Comparison of ENCODE assay signal across 8 cellular contexts in genomic region chr12:119020377-119021360, GRCh38. TPM values are rescaled to one million over a fixed set of nuclear protein-coding genes. Genes with fewer than 3 reads are reported as not detected.
A peak's percentile ranks its signal among the peaks of the same experiment; 100 is the strongest.
DNase-seq lines count a peak whose midpoint lies in the region; ATAC-seq, FAIRE-seq and TF ChIP-seq lines count a peak whose summit lies in the region.
"Had no signal": no experiment of that assay in that cellular context is flagged by ENCODE, and none has a peak within 500 bp of the region (broad histone marks: within the 10 kb centered on the region; RNA-seq: fewer than 3 reads in every experiment).

No MANE protein-coding gene starts in this region.

- H3K36me3 ChIP-seq in ES-I3 (ENCODE audit: insufficient read depth, low read length) (no peaks in the 10 kb centered on the region), WERI-Rb-1 (peaks cover 28% of the 10 kb centered on the region), lower lobe of right lung (no peaks in the 10 kb centered on the region)
- no peaks in the 10 kb centered on the region for H3K36me3 ChIP-seq in CD8-positive, alpha-beta T cell (ENCODE audit: insufficient read depth, low read length)
- H3K36me3 ChIP-seq: esophagus squamous epithelium had no signal

- H3K4me1 ChIP-seq in ES-I3 (ENCODE audit: insufficient read depth, low read length), result peaks cover 22% of the 10 kb centered on the region
- no peaks in the 10 kb centered on the region for H3K4me1 ChIP-seq in lower lobe of right lung
- no peaks in the 10 kb centered on the region for H3K4me1 ChIP-seq in CD8-positive, alpha-beta T cell (ENCODE audit: insufficient read depth, low read length)
- H3K4me1 ChIP-seq: esophagus squamous epithelium had no signal

- no peaks in the 10 kb centered on the region for H3K4me1 Mint-ChIP-seq in HFFc6 (ENCODE audit: low read depth)
- no peaks in the 10 kb centered on the region for H3K4me1 Mint-ChIP-seq in CD8-positive, alpha-beta T cell (ENCODE audit: low read depth)

- H3K27me3 ChIP-seq in WERI-Rb-1 (ENCODE audit: insufficient read depth, low read depth, severe bottlenecking) (no peaks in the 10 kb centered on the region), lower lobe of right lung (ENCODE audit: low read depth) (peaks cover 4% of the 10 kb centered on the region)
- H3K27me3 ChIP-seq in CD8-positive, alpha-beta T cell (ENCODE audit: insufficient read depth, low read length), result no peaks in the 10 kb centered on the region

- H3K36me3 Mint-ChIP-seq in HFFc6 (ENCODE audit: low read depth), result no peaks in the 10 kb centered on the region; the same call in 1 of the 2 replicates
- no peaks in the 10 kb centered on the region for H3K36me3 Mint-ChIP-seq in CD8-positive, alpha-beta T cell

- peak; percentile 34; the same call in 1 of the 2 replicates for TF ChIP-seq CTCF in HFFc6 (IDR thresholded peaks at IDR 0.05)
- peak; percentile 96 for TF ChIP-seq CTCF in WERI-Rb-1 (IDR thresholded peaks at IDR 0.05; ENCODE audit: low read depth, low read length)
- TF ChIP-seq CTCF in lower lobe of right lung (IDR thresholded peaks at IDR 0.05), result peak; percentile 48
- TF ChIP-seq CTCF in CD8-positive, alpha-beta T cell (IDR thresholded peaks at IDR 0.05), result no peak

- H3K27ac ChIP-seq in WERI-Rb-1 (peak overlapping the region; percentile 81), lower lobe of right lung (no peak overlapping the region)
- no peak overlapping the region for H3K27ac ChIP-seq in CD8-positive, alpha-beta T cell (ENCODE audit: low read depth, low read length)
- H3K27ac ChIP-seq: esophagus squamous epithelium had no signal

- H3K9me3 Mint-ChIP-seq in HFFc6, result peaks cover 66% of the 10 kb centered on the region
- H3K9me3 Mint-ChIP-seq in CD8-positive, alpha-beta T cell, result peaks cover 7% of the 10 kb centered on the region

- no peak overlapping the region for H3K27ac Mint-ChIP-seq in HFFc6
- no peak overlapping the region for H3K27ac Mint-ChIP-seq in CD8-positive, alpha-beta T cell

- DNase-seq in HFFc6 (no peak), WERI-Rb-1 (peak; percentile 91), lower lobe of right lung (peak; percentile 74), GM12892 (ENCODE audit: insufficient read length) (no peak)
- no peak for DNase-seq in CD8-positive, alpha-beta T cell
- DNase-seq: esophagus squamous epithelium had no signal

- peak overlapping the region; percentile 23; the same call in 1 of the 2 replicates for H3K9ac ChIP-seq in ES-I3 (ENCODE audit: low read depth, low read length)

- H3K4me3 Mint-ChIP-seq in HFFc6, result no peak overlapping the region
- no peak overlapping the region for H3K4me3 Mint-ChIP-seq in CD8-positive, alpha-beta T cell

- CTCF ChIA-PET in CD8-positive, alpha-beta T cell (lab: Charles Lee), result no interaction called here

- FAIRE-seq in GM12892 (lab: Jason Lieb, UNC), result no peak

- H3K9me3 ChIP-seq in ES-I3 (ENCODE audit: control insufficient read depth, insufficient read depth, low read length) (no peaks in the 10 kb centered on the region), WERI-Rb-1 (ENCODE audit: severe bottlenecking) (no peaks in the 10 kb centered on the region), lower lobe of right lung (no peaks in the 10 kb centered on the region)
- H3K9me3 ChIP-seq in CD8-positive, alpha-beta T cell (ENCODE audit: low read length), result no peaks in the 10 kb centered on the region
- H3K9me3 ChIP-seq: esophagus squamous epithelium had no signal

- ATAC-seq in lower lobe of right lung (peak; percentile 57 to 65), HG03521 (IDR thresholded peaks at IDR 0.05; ENCODE audit: unreplicated experiment) (no peak)
- no peak for ATAC-seq in CD8-positive, alpha-beta T cell

- TF ChIP-seq POLR2A in GM12892 (IDR thresholded peaks at IDR 0.05; ENCODE audit: low read depth, low read length), result no peak

- peaks cover 2% of the 10 kb centered on the region for H3K27me3 Mint-ChIP-seq in HFFc6 (ENCODE audit: insufficient read depth)
- H3K27me3 Mint-ChIP-seq in CD8-positive, alpha-beta T cell (ENCODE audit: low read depth), result peaks cover 15% of the 10 kb centered on the region

- POLR2A ChIA-PET in CD8-positive, alpha-beta T cell (lab: Charles Lee), result no interaction called here

- intact Hi-C loops in lower lobe of right lung (cut with DNase I), result no loop called here
- intact Hi-C loops in CD8-positive, alpha-beta T cell (cut with DNase I, micrococcal nuclease), result no loop called here

- no peak overlapping the region for H3K4me3 ChIP-seq in WERI-Rb-1 (ENCODE audit: low read depth, low read length)
- no peak overlapping the region for H3K4me3 ChIP-seq in lower lobe of right lung
- H3K4me3 ChIP-seq in CD8-positive, alpha-beta T cell (ENCODE audit: low read depth, low read length), result no peak overlapping the region
- H3K4me3 ChIP-seq: esophagus squamous epithelium had no signal

RNA-seq across cellular contexts. Expression of gene SRRM4, which starts 39.3 kb away (rescaled TPM):
- total RNA-seq in HFFc6 (2021; fragmentation: NEBNext Ultra II Directional; extraction: Animal tissue kit (Norgen Biotek cat#: 25700)), result not detected
- not detected for total RNA-seq in lower lobe of right lung
- not detected for total RNA-seq in CD8-positive, alpha-beta T cell
- not detected for polyA plus RNA-seq in GM12892 (2012; ENCODE audit: missing spikeins)
- total RNA-seq: esophagus squamous epithelium had no signal

Comparison
In these comparisons a context has a peak if more than half of its experiments do, and no peak if none do; other contexts are left out.
1. DNase-seq: peak in WERI-Rb-1 (single experiment) and lower lobe of right lung (single experiment); none in HFFc6 (single experiment), CD8-positive, alpha-beta T cell (0 of 7) and GM12892 (single experiment).
2. ATAC-seq: peak in lower lobe of right lung (2 of 2); none in CD8-positive, alpha-beta T cell (single experiment) and HG03521 (single experiment).